ENCODE assay signal across 20 cellular contexts in genomic region chr5:138926257-138926656, GRCh38. TPM values are rescaled to one million over a fixed set of nuclear protein-coding genes. Genes with fewer than 3 reads are reported as not detected.
"Had no signal": no experiment of that assay in that cellular context is flagged by ENCODE, and none has a peak within 500 bp of the region (broad histone marks: within the 10 kb centered on the region; RNA-seq: fewer than 3 reads in every experiment).

No MANE protein-coding gene starts in this region.

- ATAC-seq: activated CD4-positive, alpha-beta T cell treated with anti-CD3 and anti-CD28 coated beads for 36 hours; activated CD8-positive, alpha-beta memory T cell treated with anti-CD3 and anti-CD28 coated beads, Interleukin-2, amount 10 ng/mL, durations not matched to agents 7 days and 5 days; activated T-helper 17 cell treated with anti-CD3 and anti-CD28 coated beads, Interleukin-2, amount 50 U/mL, for 72 hours; sciatic nerve; stimulated activated effector memory CD8-positive, alpha-beta T cell treated with anti-CD3 and anti-CD28 coated beads, Interleukin-12 subunit alpha, Interleukin-12 subunit beta, amount 100 ng/mL, for 72 hours had no signal

- H3K4me3 ChIP-seq: left lung, ovary, smooth muscle cell, stomach, thyroid gland had no signal

- H3K4me2 ChIP-seq: smooth muscle cell had no signal

- H3K4me1 Mint-ChIP-seq: activated CD4-positive, alpha-beta T cell treated with anti-CD3 and anti-CD28 coated beads for 36 hours; activated CD8-positive, alpha-beta memory T cell treated with anti-CD3 and anti-CD28 coated beads, Interleukin-2, amount 10 ng/mL, durations not matched to agents 7 days and 5 days; activated T-helper 17 cell treated with anti-CD3 and anti-CD28 coated beads, Interleukin-2, amount 50 U/mL, for 72 hours; stimulated activated effector memory CD8-positive, alpha-beta T cell treated with anti-CD3 and anti-CD28 coated beads, Interleukin-12 subunit alpha, Interleukin-12 subunit beta, amount 100 ng/mL, for 72 hours had no signal

- H3K9me3 ChIP-seq: left lung, ovary, stomach, thyroid gland had no signal

- H3K27ac Mint-ChIP-seq: activated CD4-positive, alpha-beta T cell treated with anti-CD3 and anti-CD28 coated beads for 36 hours; activated CD8-positive, alpha-beta memory T cell treated with anti-CD3 and anti-CD28 coated beads, Interleukin-2, amount 10 ng/mL, durations not matched to agents 7 days and 5 days; activated T-helper 17 cell treated with anti-CD3 and anti-CD28 coated beads, Interleukin-2, amount 50 U/mL, for 72 hours; stimulated activated effector memory CD8-positive, alpha-beta T cell treated with anti-CD3 and anti-CD28 coated beads, Interleukin-12 subunit alpha, Interleukin-12 subunit beta, amount 100 ng/mL, for 72 hours had no signal

- H3K9me3 Mint-ChIP-seq: activated T-helper 17 cell treated with anti-CD3 and anti-CD28 coated beads, Interleukin-2, amount 50 U/mL, for 72 hours; stimulated activated effector memory CD8-positive, alpha-beta T cell treated with anti-CD3 and anti-CD28 coated beads, Interleukin-12 subunit alpha, Interleukin-12 subunit beta, amount 100 ng/mL, for 72 hours had no signal

- FAIRE-seq: kidney, urothelium cell line had no signal

- H3K4me3 Mint-ChIP-seq: activated CD4-positive, alpha-beta T cell treated with anti-CD3 and anti-CD28 coated beads for 36 hours; activated CD8-positive, alpha-beta memory T cell treated with anti-CD3 and anti-CD28 coated beads, Interleukin-2, amount 10 ng/mL, durations not matched to agents 7 days and 5 days; activated T-helper 17 cell treated with anti-CD3 and anti-CD28 coated beads, Interleukin-2, amount 50 U/mL, for 72 hours; stimulated activated effector memory CD8-positive, alpha-beta T cell treated with anti-CD3 and anti-CD28 coated beads, Interleukin-12 subunit alpha, Interleukin-12 subunit beta, amount 100 ng/mL, for 72 hours had no signal

- H3K27ac ChIP-seq: left lung, ovary, WERI-Rb-1 had no signal

- H3K27me3 ChIP-seq: left lung, ovary, stomach, thyroid gland had no signal

- H3K36me3 ChIP-seq: ovary had no signal

- H3K27me3 Mint-ChIP-seq: activated CD4-positive, alpha-beta T cell treated with anti-CD3 and anti-CD28 coated beads for 36 hours; activated CD8-positive, alpha-beta memory T cell treated with anti-CD3 and anti-CD28 coated beads, Interleukin-2, amount 10 ng/mL, durations not matched to agents 7 days and 5 days; activated T-helper 17 cell treated with anti-CD3 and anti-CD28 coated beads, Interleukin-2, amount 50 U/mL, for 72 hours had no signal

- DNase-seq: activated CD4-positive, alpha-beta T cell treated with anti-CD3 and anti-CD28 coated beads for 36 hours; activated CD4-positive, alpha-beta T cell treated with anti-CD3 and anti-CD28 coated beads, Interleukin-2, amount 50 U/mL, for 48 hours; activated CD8-positive, alpha-beta memory T cell treated with anti-CD3 and anti-CD28 coated beads, Interleukin-2, amount 10 ng/mL, durations not matched to agents 7 days and 5 days; activated naive CD4-positive, alpha-beta T cell; foreskin melanocyte; kidney; left lung; mammary epithelial cell; ovary; stimulated activated CD4-positive, alpha-beta T cell treated with anti-CD3 and anti-CD28 coated beads, Interleukin-4, amount 100 ng/mL, for 24 hours; stomach; SW 1271; thyroid gland; WERI-Rb-1 had no signal

RNA-seq across cellular contexts. Expression of gene LRRTM2, which starts 51.1 kb away (rescaled TPM):
- total RNA-seq: epithelial cell of proximal tubule had no signal
